In the genomic region with DNA sequence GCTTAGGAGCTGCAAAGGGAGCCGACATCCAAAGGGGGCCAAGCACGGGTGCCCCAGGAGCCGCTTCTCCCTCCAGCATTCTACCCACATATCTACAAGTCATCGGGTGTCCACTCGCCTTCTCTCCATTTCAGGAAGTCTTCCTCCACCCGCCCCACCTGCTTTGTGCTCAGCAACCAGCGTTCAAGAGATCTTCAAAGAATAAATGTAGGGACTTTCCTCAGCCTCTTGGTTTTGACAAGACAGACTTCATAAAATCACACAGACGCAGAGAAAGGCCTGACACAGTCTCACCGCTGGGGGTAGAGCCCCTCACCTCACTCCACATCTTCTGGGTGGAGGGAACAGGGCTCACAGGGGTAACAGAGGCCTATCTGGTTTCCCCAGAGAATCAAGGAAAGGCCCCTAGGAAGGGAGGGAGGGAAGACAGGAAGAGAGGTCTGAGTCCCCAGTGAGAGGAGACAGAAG, we compare ENCODE assay signal across 8 cellular contexts. TPM values are rescaled to one million over a fixed set of nuclear protein-coding genes. Genes with fewer than 3 reads are reported as not detected.
DNase-seq lines count a peak whose midpoint lies in the region; ATAC-seq, FAIRE-seq and TF ChIP-seq lines count a peak whose summit lies in the region.

No MANE protein-coding gene starts in this region.

- peaks cover 100% of the 10 kb centered on the region for H3K4me1 Mint-ChIP-seq in brain

- ATAC-seq in HG03460 (IDR thresholded peaks at IDR 0.05; ENCODE audit: unreplicated experiment) = no peak
- ATAC-seq in GM19351 (IDR thresholded peaks at IDR 0.05; ENCODE audit: unreplicated experiment) = no peak
- ATAC-seq in HG03520 (IDR thresholded peaks at IDR 0.05; ENCODE audit: unreplicated experiment) = no peak

- no peaks in the 10 kb centered on the region for H3K9me3 Mint-ChIP-seq in brain

- H3K9me3 ChIP-seq in Peyer's patch = no peaks in the 10 kb centered on the region

- TF ChIP-seq CTCF in Peyer's patch (IDR thresholded peaks at IDR 0.05) (no peak), brain (conservative IDR thresholded peaks at IDR 0.05) (no peak)

- DNase-seq in GM12891 (ENCODE audit: insufficient read length, low spot score) = no peak
- no peak for DNase-seq in Peyer's patch
- DNase-seq in stimulated activated CD4-positive, alpha-beta T cell treated with anti-CD3 and anti-CD28 coated beads, Interleukin-12 subunit alpha, Interleukin-12 subunit beta, amount 100 ng/mL, for 4 hours = peak; percentile 22
- DNase-seq in NCI-H1092 (lab: John Stamatoyannopoulos, UW) = no peak

- H3K27me3 Mint-ChIP-seq in brain = peaks cover 3% of the 10 kb centered on the region

- TF ChIP-seq POLR2A in GM12891 (IDR thresholded peaks at IDR 0.05; ENCODE audit: low read depth, low read length) = no peak
- TF ChIP-seq POLR2A in Peyer's patch (IDR thresholded peaks at IDR 0.05) = no peak

- peak overlapping the region; percentile 82 to 98 (median 89) for H3K27ac Mint-ChIP-seq in brain

- H3K4me1 ChIP-seq in Peyer's patch = peaks cover 0 to 45% (median 2%) of the 10 kb centered on the region in 4 donors

- peak overlapping the region; percentile 30 to 76 (median 67) for H3K4me3 Mint-ChIP-seq in brain

- peaks cover 0 to 5% (median 0%) of the 10 kb centered on the region in 3 donors for H3K36me3 ChIP-seq in Peyer's patch

- H3K4me3 ChIP-seq in Peyer's patch = peak overlapping the region in 3 of 4 donors; percentile 13 to 24 (median 22)

- no peak for FAIRE-seq in GM12891 (lab: Jason Lieb, UNC)

- H3K36me3 Mint-ChIP-seq in brain = peaks cover 14% of the 10 kb centered on the region

- H3K27ac ChIP-seq in Peyer's patch = peak overlapping the region in 1 of 4 donors; percentile 26

- no peaks in the 10 kb centered on the region for H3K27me3 ChIP-seq in Peyer's patch

TF ChIP-seq in GM12891, 5 proteins besides CTCF, POLR2A, EP300 and RAD21:
- TF ChIP-seq SPI1 (IDR thresholded peaks at IDR 0.05; ENCODE audit: low read depth, low read length) (0 out of 2 replicates have a peak, but pooled peaks have one; percentile 8), POU2F2 (IDR thresholded peaks at IDR 0.05; ENCODE audit: low read depth, low read length) (no peak), TAF1 (IDR thresholded peaks at IDR 0.05; ENCODE audit: low read depth, low read length) (no peak)

RNA-seq across cellular contexts. Expression of gene SSBP3, which starts 49.5 kb away (rescaled TPM):
- 14.3 TPM for polyA plus RNA-seq in GM12891 (2012; ENCODE audit: low read depth, missing spikeins)
- 10 to 100 TPM; 19.0 to 35.2 (median 33.4) TPM for total RNA-seq in Peyer's patch
- polyA plus RNA-seq in brain (ENCODE audit: insufficient read depth, low read depth, low replicate concordance) = 197 TPM
